ENCODE assay signal across 1 cellular context in the genomic region with DNA sequence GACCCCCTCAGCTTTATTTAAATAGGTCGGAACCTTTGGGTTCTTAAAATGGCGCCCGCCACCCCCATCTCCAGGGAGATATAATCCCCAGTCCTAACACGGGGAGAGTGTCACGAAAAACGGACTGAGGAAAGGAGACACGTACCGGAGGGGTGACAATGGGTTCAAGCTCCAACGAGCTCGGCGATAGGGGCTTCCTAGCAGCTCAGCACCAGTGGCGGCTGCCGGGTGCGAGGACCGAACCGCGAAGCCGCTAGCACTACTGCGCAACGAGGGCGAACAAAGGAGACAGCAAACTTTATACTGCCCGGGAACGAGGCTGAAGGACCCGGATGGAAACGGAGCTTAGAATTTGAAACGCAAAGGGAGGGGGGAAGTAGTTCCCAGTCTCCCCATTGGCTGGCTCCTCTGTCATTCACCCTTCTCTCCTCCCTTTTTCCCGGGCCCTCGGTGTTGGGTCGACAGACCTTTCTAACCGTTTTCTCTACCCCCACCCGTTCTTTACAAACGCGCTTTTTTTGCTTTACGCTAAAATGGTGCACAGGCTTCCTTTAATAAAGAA.
TF ChIP-seq lines count a peak whose summit lies in the region.

A gene (minus strand): TSS at position 274 of the 562 bp plus-strand sequence. CDS start 1,298 bp downstream, outside the sequence.

TF ChIP-seq in HepG2, 621 proteins besides CTCF, POLR2A, EP300 and RAD21 (continued from another document and continues in another):
- TF ChIP-seq, protein P1, sequence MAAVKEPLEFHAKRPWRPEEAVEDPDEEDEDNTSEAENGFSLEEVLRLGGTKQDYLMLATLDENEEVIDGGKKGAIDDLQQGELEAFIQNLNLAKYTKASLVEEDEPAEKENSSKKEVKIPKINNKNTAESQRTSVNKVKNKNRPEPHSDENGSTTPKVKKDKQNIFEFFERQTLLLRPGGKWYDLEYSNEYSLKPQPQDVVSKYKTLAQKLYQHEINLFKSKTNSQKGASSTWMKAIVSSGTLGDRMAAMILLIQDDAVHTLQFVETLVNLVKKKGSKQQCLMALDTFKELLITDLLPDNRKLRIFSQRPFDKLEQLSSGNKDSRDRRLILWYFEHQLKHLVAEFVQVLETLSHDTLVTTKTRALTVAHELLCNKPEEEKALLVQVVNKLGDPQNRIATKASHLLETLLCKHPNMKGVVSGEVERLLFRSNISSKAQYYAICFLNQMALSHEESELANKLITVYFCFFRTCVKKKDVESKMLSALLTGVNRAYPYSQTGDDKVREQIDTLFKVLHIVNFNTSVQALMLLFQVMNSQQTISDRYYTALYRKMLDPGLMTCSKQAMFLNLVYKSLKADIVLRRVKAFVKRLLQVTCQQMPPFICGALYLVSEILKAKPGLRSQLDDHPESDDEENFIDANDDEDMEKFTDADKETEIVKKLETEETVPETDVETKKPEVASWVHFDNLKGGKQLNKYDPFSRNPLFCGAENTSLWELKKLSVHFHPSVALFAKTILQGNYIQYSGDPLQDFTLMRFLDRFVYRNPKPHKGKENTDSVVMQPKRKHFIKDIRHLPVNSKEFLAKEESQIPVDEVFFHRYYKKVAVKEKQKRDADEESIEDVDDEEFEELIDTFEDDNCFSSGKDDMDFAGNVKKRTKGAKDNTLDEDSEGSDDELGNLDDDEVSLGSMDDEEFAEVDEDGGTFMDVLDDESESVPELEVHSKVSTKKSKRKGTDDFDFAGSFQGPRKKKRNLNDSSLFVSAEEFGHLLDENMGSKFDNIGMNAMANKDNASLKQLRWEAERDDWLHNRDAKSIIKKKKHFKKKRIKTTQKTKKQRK (IDR thresholded peaks at IDR 0.05; ENCODE audit: low read length), result no peak
- TF ChIP-seq RORA (CRISPR knock-in tag; IDR thresholded peaks at IDR 0.05) (no peak), FOSL1 (CRISPR knock-in tag; IDR thresholded peaks at IDR 0.05; ENCODE audit: borderline replicate concordance) (no peak), ZNF572 (CRISPR knock-in tag; IDR thresholded peaks at IDR 0.05) (no peak), HNF4A (CRISPR knock-in tag; IDR thresholded peaks at IDR 0.05) (no peak), POLR2AphosphoS2 (IDR thresholded peaks at IDR 0.05; ENCODE audit: low read depth, low read length) (peak; percentile 65; the same call in 1 of the 2 replicates), PRMT3 (CRISPR knock-in tag; IDR thresholded peaks at IDR 0.05; ENCODE audit: borderline replicate concordance, low read depth) (no peak), ZBTB7B (CRISPR knock-in tag; IDR thresholded peaks at IDR 0.05) (no peak), ZNF350 (CRISPR knock-in tag; IDR thresholded peaks at IDR 0.05; ENCODE audit: borderline replicate concordance, low read depth) (peak; percentile 32; the same call in 1 of the 2 replicates), YY1 (IDR thresholded peaks at IDR 0.05; ENCODE audit: insufficient read depth, insufficient replicate concordance, low read depth, low read length) (peak; percentile 80), SP140L (CRISPR knock-in tag; IDR thresholded peaks at IDR 0.05; ENCODE audit: borderline replicate concordance) (no peak), SATB2 (CRISPR knock-in tag; IDR thresholded peaks at IDR 0.05) (no peak), PAX8 (CRISPR knock-in tag; IDR thresholded peaks at IDR 0.05; ENCODE audit: borderline replicate concordance) (no peak), NRL (CRISPR knock-in tag; IDR thresholded peaks at IDR 0.05; ENCODE audit: borderline replicate concordance) (no peak), REL (CRISPR knock-in tag; conservative IDR thresholded peaks at IDR 0.05) (no peak), ZNF781 (CRISPR knock-in tag; IDR thresholded peaks at IDR 0.05; ENCODE audit: borderline replicate concordance, not compliant biosample characterization) (no peak), ZNF557 (CRISPR knock-in tag; IDR thresholded peaks at IDR 0.05) (no peak), ZFP82 (CRISPR knock-in tag; IDR thresholded peaks at IDR 0.05; ENCODE audit: borderline replicate concordance) (0 out of 2 replicates have a peak, but pooled peaks have one; percentile 37), ZBTB20 (CRISPR knock-in tag; IDR thresholded peaks at IDR 0.05; ENCODE audit: borderline replicate concordance, low read depth) (no peak), GZF1 (CRISPR knock-in tag; IDR thresholded peaks at IDR 0.05) (no peak), DNMT1 (CRISPR knock-in tag; IDR thresholded peaks at IDR 0.05) (no peak), REPIN1 (CRISPR knock-in tag; IDR thresholded peaks at IDR 0.05; ENCODE audit: borderline replicate concordance, low read depth) (0 out of 2 replicates have a peak, but pooled peaks have one; percentile 39), ZNF124 (CRISPR knock-in tag; IDR thresholded peaks at IDR 0.05) (no peak), ZNF121 (CRISPR knock-in tag; IDR thresholded peaks at IDR 0.05) (no peak), JARID2 (CRISPR knock-in tag; IDR thresholded peaks at IDR 0.05; ENCODE audit: insufficient replicate concordance) (no peak), ZNF616 (CRISPR knock-in tag; IDR thresholded peaks at IDR 0.05; ENCODE audit: low read depth) (no peak), RCOR2 (CRISPR knock-in tag; IDR thresholded peaks at IDR 0.05) (no peak), EED (CRISPR knock-in tag; IDR thresholded peaks at IDR 0.05) (no peak), GABPA (IDR thresholded peaks at IDR 0.05; ENCODE audit: low read depth, low read length) (no peak), GABPA (CRISPR knock-in tag; IDR thresholded peaks at IDR 0.05; ENCODE audit: low read depth) (peak; percentile 67), HDAC6 (IDR thresholded peaks at IDR 0.05; ENCODE audit: low read depth, low read length) (no peak), KLF15 (CRISPR knock-in tag; IDR thresholded peaks at IDR 0.05; ENCODE audit: borderline replicate concordance) (no peak), ZBTB7A (CRISPR knock-in tag; IDR thresholded peaks at IDR 0.05) (no peak), MED13 (CRISPR knock-in tag; IDR thresholded peaks at IDR 0.05) (no peak), U2AF2 (IDR thresholded peaks at IDR 0.05; ENCODE audit: low read depth, low read length) (no peak), CBX1 (IDR thresholded peaks at IDR 0.05; ENCODE audit: low read depth) (no peak), SRSF1 (optimal IDR thresholded peaks at IDR 0.05; ENCODE audit: low read depth, low read length) (no peak), ISX (CRISPR knock-in tag; conservative IDR thresholded peaks at IDR 0.05) (no peak), PHF20 (CRISPR knock-in tag; IDR thresholded peaks at IDR 0.05) (no peak; the same call in 1 of the 2 replicates), HNRNPH1 (optimal IDR thresholded peaks at IDR 0.05; ENCODE audit: low read depth, low read length) (no peak), HHEX (CRISPR knock-in tag; IDR thresholded peaks at IDR 0.05) (no peak), AKAP8 (CRISPR knock-in tag; IDR thresholded peaks at IDR 0.05) (no peak), PCBP1 (IDR thresholded peaks at IDR 0.05; ENCODE audit: borderline replicate concordance, low read depth, low read length) (no peak), ETV5 (CRISPR knock-in tag; IDR thresholded peaks at IDR 0.05; ENCODE audit: borderline replicate concordance) (no peak), ZNF607 (CRISPR knock-in tag; IDR thresholded peaks at IDR 0.05; ENCODE audit: borderline replicate concordance) (0 out of 2 replicates have a peak, but pooled peaks have one; percentile 46)
- TF ChIP-seq, protein P2, sequence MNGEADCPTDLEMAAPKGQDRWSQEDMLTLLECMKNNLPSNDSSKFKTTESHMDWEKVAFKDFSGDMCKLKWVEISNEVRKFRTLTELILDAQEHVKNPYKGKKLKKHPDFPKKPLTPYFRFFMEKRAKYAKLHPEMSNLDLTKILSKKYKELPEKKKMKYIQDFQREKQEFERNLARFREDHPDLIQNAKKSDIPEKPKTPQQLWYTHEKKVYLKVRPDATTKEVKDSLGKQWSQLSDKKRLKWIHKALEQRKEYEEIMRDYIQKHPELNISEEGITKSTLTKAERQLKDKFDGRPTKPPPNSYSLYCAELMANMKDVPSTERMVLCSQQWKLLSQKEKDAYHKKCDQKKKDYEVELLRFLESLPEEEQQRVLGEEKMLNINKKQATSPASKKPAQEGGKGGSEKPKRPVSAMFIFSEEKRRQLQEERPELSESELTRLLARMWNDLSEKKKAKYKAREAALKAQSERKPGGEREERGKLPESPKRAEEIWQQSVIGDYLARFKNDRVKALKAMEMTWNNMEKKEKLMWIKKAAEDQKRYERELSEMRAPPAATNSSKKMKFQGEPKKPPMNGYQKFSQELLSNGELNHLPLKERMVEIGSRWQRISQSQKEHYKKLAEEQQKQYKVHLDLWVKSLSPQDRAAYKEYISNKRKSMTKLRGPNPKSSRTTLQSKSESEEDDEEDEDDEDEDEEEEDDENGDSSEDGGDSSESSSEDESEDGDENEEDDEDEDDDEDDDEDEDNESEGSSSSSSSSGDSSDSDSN (CRISPR knock-in tag; IDR thresholded peaks at IDR 0.05), result no peak
- TF ChIP-seq, protein P3, sequence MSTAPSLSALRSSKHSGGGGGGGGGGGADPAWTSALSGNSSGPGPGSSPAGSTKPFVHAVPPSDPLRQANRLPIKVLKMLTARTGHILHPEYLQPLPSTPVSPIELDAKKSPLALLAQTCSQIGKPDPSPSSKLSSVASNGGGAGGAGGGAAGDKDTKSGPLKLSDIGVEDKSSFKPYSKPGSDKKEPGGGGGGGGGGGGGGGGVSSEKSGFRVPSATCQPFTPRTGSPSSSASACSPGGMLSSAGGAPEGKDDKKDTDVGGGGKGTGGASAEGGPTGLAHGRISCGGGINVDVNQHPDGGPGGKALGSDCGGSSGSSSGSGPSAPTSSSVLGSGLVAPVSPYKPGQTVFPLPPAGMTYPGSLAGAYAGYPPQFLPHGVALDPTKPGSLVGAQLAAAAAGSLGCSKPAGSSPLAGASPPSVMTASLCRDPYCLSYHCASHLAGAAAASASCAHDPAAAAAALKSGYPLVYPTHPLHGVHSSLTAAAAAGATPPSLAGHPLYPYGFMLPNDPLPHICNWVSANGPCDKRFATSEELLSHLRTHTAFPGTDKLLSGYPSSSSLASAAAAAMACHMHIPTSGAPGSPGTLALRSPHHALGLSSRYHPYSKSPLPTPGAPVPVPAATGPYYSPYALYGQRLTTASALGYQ (CRISPR knock-in tag; IDR thresholded peaks at IDR 0.05), result 0 out of 2 replicates have a peak, but pooled peaks have one; percentile 26
- TF ChIP-seq, protein P4, sequence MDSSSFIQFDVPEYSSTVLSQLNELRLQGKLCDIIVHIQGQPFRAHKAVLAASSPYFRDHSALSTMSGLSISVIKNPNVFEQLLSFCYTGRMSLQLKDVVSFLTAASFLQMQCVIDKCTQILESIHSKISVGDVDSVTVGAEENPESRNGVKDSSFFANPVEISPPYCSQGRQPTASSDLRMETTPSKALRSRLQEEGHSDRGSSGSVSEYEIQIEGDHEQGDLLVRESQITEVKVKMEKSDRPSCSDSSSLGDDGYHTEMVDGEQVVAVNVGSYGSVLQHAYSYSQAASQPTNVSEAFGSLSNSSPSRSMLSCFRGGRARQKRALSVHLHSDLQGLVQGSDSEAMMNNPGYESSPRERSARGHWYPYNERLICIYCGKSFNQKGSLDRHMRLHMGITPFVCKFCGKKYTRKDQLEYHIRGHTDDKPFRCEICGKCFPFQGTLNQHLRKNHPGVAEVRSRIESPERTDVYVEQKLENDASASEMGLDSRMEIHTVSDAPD (CRISPR knock-in tag; IDR thresholded peaks at IDR 0.05), result no peak
- TF ChIP-seq, protein P5, sequence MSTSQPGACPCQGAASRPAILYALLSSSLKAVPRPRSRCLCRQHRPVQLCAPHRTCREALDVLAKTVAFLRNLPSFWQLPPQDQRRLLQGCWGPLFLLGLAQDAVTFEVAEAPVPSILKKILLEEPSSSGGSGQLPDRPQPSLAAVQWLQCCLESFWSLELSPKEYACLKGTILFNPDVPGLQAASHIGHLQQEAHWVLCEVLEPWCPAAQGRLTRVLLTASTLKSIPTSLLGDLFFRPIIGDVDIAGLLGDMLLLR (CRISPR knock-in tag; IDR thresholded peaks at IDR 0.05), result no peak
- TF ChIP-seq, protein P6, sequence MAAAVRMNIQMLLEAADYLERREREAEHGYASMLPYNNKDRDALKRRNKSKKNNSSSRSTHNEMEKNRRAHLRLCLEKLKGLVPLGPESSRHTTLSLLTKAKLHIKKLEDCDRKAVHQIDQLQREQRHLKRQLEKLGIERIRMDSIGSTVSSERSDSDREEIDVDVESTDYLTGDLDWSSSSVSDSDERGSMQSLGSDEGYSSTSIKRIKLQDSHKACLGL (CRISPR knock-in tag; IDR thresholded peaks at IDR 0.05), result no peak
- TF ChIP-seq, protein P7, sequence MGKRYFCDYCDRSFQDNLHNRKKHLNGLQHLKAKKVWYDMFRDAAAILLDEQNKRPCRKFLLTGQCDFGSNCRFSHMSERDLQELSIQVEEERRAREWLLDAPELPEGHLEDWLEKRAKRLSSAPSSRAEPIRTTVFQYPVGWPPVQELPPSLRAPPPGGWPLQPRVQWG (CRISPR knock-in tag; IDR thresholded peaks at IDR 0.05; ENCODE audit: borderline replicate concordance, low read depth), result no peak
- TF ChIP-seq, protein P8, sequence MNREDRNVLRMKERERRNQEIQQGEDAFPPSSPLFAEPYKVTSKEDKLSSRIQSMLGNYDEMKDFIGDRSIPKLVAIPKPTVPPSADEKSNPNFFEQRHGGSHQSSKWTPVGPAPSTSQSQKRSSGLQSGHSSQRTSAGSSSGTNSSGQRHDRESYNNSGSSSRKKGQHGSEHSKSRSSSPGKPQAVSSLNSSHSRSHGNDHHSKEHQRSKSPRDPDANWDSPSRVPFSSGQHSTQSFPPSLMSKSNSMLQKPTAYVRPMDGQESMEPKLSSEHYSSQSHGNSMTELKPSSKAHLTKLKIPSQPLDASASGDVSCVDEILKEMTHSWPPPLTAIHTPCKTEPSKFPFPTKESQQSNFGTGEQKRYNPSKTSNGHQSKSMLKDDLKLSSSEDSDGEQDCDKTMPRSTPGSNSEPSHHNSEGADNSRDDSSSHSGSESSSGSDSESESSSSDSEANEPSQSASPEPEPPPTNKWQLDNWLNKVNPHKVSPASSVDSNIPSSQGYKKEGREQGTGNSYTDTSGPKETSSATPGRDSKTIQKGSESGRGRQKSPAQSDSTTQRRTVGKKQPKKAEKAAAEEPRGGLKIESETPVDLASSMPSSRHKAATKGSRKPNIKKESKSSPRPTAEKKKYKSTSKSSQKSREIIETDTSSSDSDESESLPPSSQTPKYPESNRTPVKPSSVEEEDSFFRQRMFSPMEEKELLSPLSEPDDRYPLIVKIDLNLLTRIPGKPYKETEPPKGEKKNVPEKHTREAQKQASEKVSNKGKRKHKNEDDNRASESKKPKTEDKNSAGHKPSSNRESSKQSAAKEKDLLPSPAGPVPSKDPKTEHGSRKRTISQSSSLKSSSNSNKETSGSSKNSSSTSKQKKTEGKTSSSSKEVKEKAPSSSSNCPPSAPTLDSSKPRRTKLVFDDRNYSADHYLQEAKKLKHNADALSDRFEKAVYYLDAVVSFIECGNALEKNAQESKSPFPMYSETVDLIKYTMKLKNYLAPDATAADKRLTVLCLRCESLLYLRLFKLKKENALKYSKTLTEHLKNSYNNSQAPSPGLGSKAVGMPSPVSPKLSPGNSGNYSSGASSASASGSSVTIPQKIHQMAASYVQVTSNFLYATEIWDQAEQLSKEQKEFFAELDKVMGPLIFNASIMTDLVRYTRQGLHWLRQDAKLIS (CRISPR knock-in tag; IDR thresholded peaks at IDR 0.05), result no peak; the same call in 1 of the 2 replicates
